ENCODE assay signal across 12 cellular contexts in the genomic region with DNA sequence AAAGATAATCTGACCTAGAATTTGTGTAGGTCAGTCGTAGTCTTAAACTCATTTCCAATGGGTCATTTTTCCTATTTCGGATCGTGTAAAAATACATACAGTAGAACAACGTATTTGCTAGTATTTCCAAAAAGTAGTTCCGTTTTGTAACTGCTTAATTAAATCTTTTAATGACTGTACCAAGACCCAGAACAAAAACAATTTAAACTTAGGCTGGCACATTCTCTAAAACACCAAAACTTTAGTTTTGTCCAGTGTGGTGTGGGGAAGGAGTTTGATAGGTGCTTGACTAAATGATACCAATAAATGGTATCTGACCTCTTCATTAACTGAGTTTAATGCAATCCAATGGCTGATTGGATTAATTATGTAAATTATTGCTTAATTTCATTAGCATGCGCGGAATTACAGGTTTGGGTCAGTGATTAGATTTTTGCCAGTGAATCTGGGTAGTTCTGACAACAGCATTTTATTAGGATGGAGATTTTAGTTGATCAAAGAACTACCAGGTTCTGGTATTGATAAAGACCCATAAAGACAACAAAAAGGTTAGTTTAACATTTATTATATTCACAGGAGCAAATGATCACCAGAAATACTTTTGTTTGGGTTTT. TPM values are rescaled to one million over a fixed set of nuclear protein-coding genes. Genes with fewer than 3 reads are reported as not detected.
A peak's percentile ranks its signal among the peaks of the same experiment; 100 is the strongest.
DNase-seq lines count a peak whose midpoint lies in the region; ATAC-seq and TF ChIP-seq lines count a peak whose summit lies in the region.
"Had no signal": no experiment of that assay in that cellular context is flagged by ENCODE, and none has a peak within 500 bp of the region (broad histone marks: within the 10 kb centered on the region; RNA-seq: fewer than 3 reads in every experiment).

No MANE protein-coding gene starts in this region.

- in situ Hi-C loops in gastrocnemius medialis (cut with MboI; ENCODE audit: low sequenced_read_pairs in 4 of 4) = loop anchor here (10.0 to 25.0 kb wide), 8 partner anchors 127 to 737 kb away; a partner anchor contains a TSS

- H3K27me3 ChIP-seq in PC-9 (ENCODE audit: insufficient read depth, low read depth) (no peaks in the 10 kb centered on the region), esophagus squamous epithelium (peaks cover 0 to 58% (median 3%) of the 10 kb centered on the region in 4 donors), gastrocnemius medialis (peaks cover 51 to 58% (median 52%) of the 10 kb centered on the region in 3 donors)

- CTCF ChIA-PET in PC-9 (lab: Charles Lee) = interaction anchor here (0.7 kb wide), 2 partner anchors 54 to 1922 kb away, joined by 4 to 18 read pairs; no protein-coding TSS in a partner anchor

- peak overlapping the region; percentile 73 for H3K27ac ChIP-seq in PC-9
- H3K27ac ChIP-seq in esophagus squamous epithelium = peak overlapping the region; percentile 16 to 92 (median 87)
- no peak overlapping the region for H3K27ac ChIP-seq in gastrocnemius medialis

- peak overlapping the region; percentile 84 for H3K4me2 ChIP-seq in PC-9

- H3K4me3 ChIP-seq in PC-9 (peak overlapping the region; percentile 80), esophagus squamous epithelium (peak overlapping the region; percentile 27 to 75 (median 44)), retinal pigment epithelial cell (ENCODE audit: low read length) (peak overlapping the region; percentile 85), gastrocnemius medialis (peak overlapping the region in 1 of 4 donors; percentile 46)

- H3K36me3 ChIP-seq in PC-9 (ENCODE audit: low read depth) = no peaks in the 10 kb centered on the region
- H3K36me3 ChIP-seq in esophagus squamous epithelium = no peaks in the 10 kb centered on the region
- H3K36me3 ChIP-seq in gastrocnemius medialis = no peaks in the 10 kb centered on the region

- no peaks in the 10 kb centered on the region for H3K79me2 ChIP-seq in PC-9 (ENCODE audit: low read depth)

- peaks cover 7% of the 10 kb centered on the region; the same call in 1 of the 2 replicates for H3K4me1 ChIP-seq in PC-9 (replicated peaks; ENCODE audit: insufficient read depth)
- H3K4me1 ChIP-seq in esophagus squamous epithelium = peaks cover 8 to 63% (median 10%) of the 10 kb centered on the region in 3 donors
- peaks cover 15 to 32% of the 10 kb centered on the region in 2 donors for H3K4me1 ChIP-seq in gastrocnemius medialis

- intact Hi-C loops in PC-9 (cut with micrococcal nuclease; ENCODE audit: unreplicated experiment) = loop anchor here (10.0 kb wide), 3 partner anchors 417 to 1687 kb away; a partner anchor contains a TSS
- intact Hi-C loops in esophagus squamous epithelium (cut with DNase I) = loop anchor here (5.0 to 10.0 kb wide), 2 partner anchors 79 to 727 kb away; a partner anchor contains a TSS
- intact Hi-C loops in gastrocnemius medialis (cut with DNase I; ENCODE audit: low total_unique reads) = loop anchor here (5.0 to 10.0 kb wide), 2 partner anchors 139 to 1867 kb away; a partner anchor contains a TSS

- POLR2A ChIA-PET in PC-9 (lab: Charles Lee; ENCODE audit: unreplicated experiment) = interaction anchor here (0.6 to 1.6 kb wide), 8 partner anchors 19 to 745 kb away, joined by 4 to 40 read pairs (median 18); a partner anchor contains a TSS

- H3K9me2 ChIP-seq in PC-9 (ENCODE audit: insufficient read depth) = no peaks in the 10 kb centered on the region

- peak; percentile 35 for DNase-seq in NCI-H2227 treated with DMSO at 0.1 percent for 48 hours (lab: John Stamatoyannopoulos, UW)
- DNase-seq in NCI-H2227 (lab: John Stamatoyannopoulos, UW; ENCODE audit: unreplicated experiment) = no peak
- DNase-seq in PC-9 = no peak
- DNase-seq in esophagus squamous epithelium (lab: John Stamatoyannopoulos, UW) = no peak
- no peak for DNase-seq in retinal pigment epithelial cell (ENCODE audit: low read depth)
- DNase-seq in NCI-H2196 treated with DMSO at 0.1 percent for 48 hours (lab: John Stamatoyannopoulos, UW; ENCODE audit: unreplicated experiment) = no peak
- no peak for DNase-seq in gastrocnemius medialis
- DNase-seq in NCI-H1694 (lab: John Stamatoyannopoulos, UW) = no peak
- DNase-seq: NCI-H1417 treated with DMSO at 0.1 percent for 48 hours had no signal

- no peaks in the 10 kb centered on the region for H3K9me3 ChIP-seq in PC-9 (ENCODE audit: insufficient read depth, low read depth)
- H3K9me3 ChIP-seq in esophagus squamous epithelium = no peaks in the 10 kb centered on the region
- no peaks in the 10 kb centered on the region for H3K9me3 ChIP-seq in gastrocnemius medialis

- ATAC-seq in gastrocnemius medialis = no peak

- H3F3A ChIP-seq in PC-9 (ENCODE audit: insufficient read depth, low read depth) = peaks cover 29% of the 10 kb centered on the region

- TF ChIP-seq CTCF in PC-9 (conservative IDR thresholded peaks at IDR 0.05) = no peak
- TF ChIP-seq CTCF in esophagus squamous epithelium (IDR thresholded peaks at IDR 0.05) = no peak
- TF ChIP-seq CTCF in retinal pigment epithelial cell (conservative IDR thresholded peaks at IDR 0.05; ENCODE audit: low read depth, low read length) = no peak
- TF ChIP-seq CTCF in gastrocnemius medialis (IDR thresholded peaks at IDR 0.05 in 4 of 5, conservative IDR thresholded peaks at IDR 0.05 in 1 of 5) = no peak

- no peaks in the 10 kb centered on the region for H4K20me1 ChIP-seq in PC-9 (ENCODE audit: insufficient read depth)

- 35 to 38% methylated on average over 7 of the region's 7 CpGs for WGBS in esophagus squamous epithelium, 2 donors

- H2AFZ ChIP-seq in PC-9 = peak overlapping the region; percentile 85

- TF ChIP-seq POLR2A in esophagus squamous epithelium (IDR thresholded peaks at IDR 0.05) (no peak), gastrocnemius medialis (IDR thresholded peaks at IDR 0.05) (no peak)

- no TSS peak for BruUV-seq in PC-9 (replicated peaks; lab: Mats Ljungman, UMichigan)

RNA-seq across cellular contexts. Expression of a gene that starts 20.8 kb away (rescaled TPM):
- total RNA-seq in PC-9 (2021) (not detected in 2 replicates), esophagus squamous epithelium (not detected), gastrocnemius medialis (not detected)
- total RNA-seq: A172, dermis microvascular lymphatic vessel endothelial cell, omental fat pad had no signal

Comparison
In these comparisons a context has a peak if more than half of its experiments do, and no peak if none do; other contexts are left out.
1. H3K27ac ChIP-seq: peak in PC-9 (single experiment) and esophagus squamous epithelium (4 of 4); none in gastrocnemius medialis (0 of 4).